In genomic region chr17:37206299-37206698, GRCh38 we compare ENCODE assay signal across 28 cellular contexts.
"Had no signal": no experiment of that assay in that cellular context is flagged by ENCODE, and none has a peak within 500 bp of the region (broad histone marks: within the 10 kb centered on the region; RNA-seq: fewer than 3 reads in every experiment).

No MANE protein-coding gene starts in this region.

- H3K27ac ChIP-seq: neutrophil, pancreas, psoas muscle, right lobe of liver, sigmoid colon, skin epidermis, spleen, thoracic aorta, thyroid gland, tibial nerve, upper lobe of left lung, vagina had no signal

- H3K9me3 ChIP-seq: neutrophil, pancreas, psoas muscle, right lobe of liver, sigmoid colon, spleen, thoracic aorta, thyroid gland, tibial nerve, upper lobe of left lung, vagina had no signal

- ATAC-seq: naive thymus-derived CD8-positive, alpha-beta T cell; natural killer cell treated with Interleukin-12 subunit alpha and Interleukin-12 subunit beta and Interleukin-15 and Interleukin-18, amount 100 ng/mL, for 72 hours; pancreas; psoas muscle; right cardiac atrium; right lobe of liver; stimulated activated effector memory CD8-positive, alpha-beta T cell treated with anti-CD3 and anti-CD28 coated beads, Interleukin-12 subunit alpha, Interleukin-12 subunit beta, amount 100 ng/mL, for 72 hours; stimulated activated naive CD8-positive, alpha-beta T cell treated with anti-CD3 and anti-CD28 coated beads, Interleukin-15, amount 100 ng/mL, for 72 hours; stimulated activated naive CD8-positive, alpha-beta T cell treated with anti-CD3 and anti-CD28 coated beads, Interleukin-15, Interleukin-2, amounts not matched to agents 100 U/mL and 50 U/mL, for 24 hours had no signal

- H3K4me3 ChIP-seq: pancreas, psoas muscle, right lobe of liver, sigmoid colon, skin epidermis, smooth muscle cell, spleen, thoracic aorta, thyroid gland, tibial nerve, upper lobe of left lung, vagina had no signal

- H3K27me3 ChIP-seq: neutrophil, pancreas, right lobe of liver, sigmoid colon, spleen, thyroid gland, tibial nerve, upper lobe of left lung, vagina had no signal

- H3K36me3 ChIP-seq: neutrophil had no signal

- H3K4me1 ChIP-seq: pancreas, psoas muscle, sigmoid colon, spleen, thyroid gland, tibial nerve, upper lobe of left lung, vagina had no signal

- H3K4me2 ChIP-seq: smooth muscle cell had no signal

- DNase-seq: naive B cell; naive thymus-derived CD8-positive, alpha-beta T cell; nephron progenitor cell; nucleus accumbens; pancreas; psoas muscle; right cardiac atrium; right lobe of liver; sigmoid colon; spleen; stimulated activated CD4-positive, alpha-beta T cell treated with anti-CD3 and anti-CD28 coated beads, Interleukin-12 subunit alpha, Interleukin-12 subunit beta, amount 100 ng/mL, for 4 hours; stimulated activated CD4-positive, alpha-beta T cell treated with anti-CD3 and anti-CD28 coated beads, Interleukin-1b, Interleukin-23, amount 100 ng/mL, for 48 hours; stimulated activated CD4-positive, alpha-beta T cell treated with anti-CD3 and anti-CD28 coated beads, Interleukin-2, amount 100 ng/mL, for 48 hours; stimulated activated CD4-positive, alpha-beta T cell treated with anti-CD3 and anti-CD28 coated beads, Interleukin-4, amount 100 ng/mL, for 24 hours; stimulated activated naive CD4-positive, alpha-beta T cell; stimulated activated naive CD8-positive, alpha-beta T cell treated with anti-CD3 and anti-CD28 coated beads, Interleukin-15, amount 100 ng/mL, for 72 hours; stimulated activated naive CD8-positive, alpha-beta T cell treated with anti-CD3 and anti-CD28 coated beads, Interleukin-15, Interleukin-2, amounts not matched to agents 100 U/mL and 50 U/mL, for 24 hours; thyroid gland; trophoblast cell; upper lobe of left lung had no signal
